In the genomic region with DNA sequence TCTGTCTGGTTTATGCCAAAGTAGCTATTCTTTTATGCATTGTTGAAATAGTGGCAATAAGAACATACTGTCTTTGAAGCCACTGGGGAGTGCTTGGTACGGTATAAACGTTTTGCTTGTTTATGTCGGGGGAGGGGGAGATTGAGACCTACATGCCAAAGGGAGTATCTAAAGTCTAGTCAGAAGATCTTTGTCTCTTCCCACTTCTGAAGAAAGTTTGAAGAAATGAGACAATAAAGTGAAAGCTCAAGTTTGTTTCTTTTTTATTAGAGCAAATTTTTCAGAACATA, we compare ENCODE assay signal across 14 cellular contexts. TPM values are rescaled to one million over a fixed set of nuclear protein-coding genes. Genes with fewer than 3 reads are reported as not detected.
DNase-seq lines count a peak whose midpoint lies in the region; TF ChIP-seq lines count a peak whose summit lies in the region.
"Had no signal": no experiment of that assay in that cellular context is flagged by ENCODE, and none has a peak within 500 bp of the region (broad histone marks: within the 10 kb centered on the region; RNA-seq: fewer than 3 reads in every experiment).

No MANE protein-coding gene starts in this region.

- H3K27me3 Mint-ChIP-seq in T-helper 2 cell treated with Interferon-gamma antibody and Interleukin-4, amounts not matched to agents 5 μg/mL and 100 μg/mL, for 36 hours (ENCODE audit: low read depth) = no peaks in the 10 kb centered on the region

- H3K9me3 Mint-ChIP-seq in T-helper 2 cell treated with Interferon-gamma antibody and Interleukin-4, amounts not matched to agents 5 μg/mL and 100 μg/mL, for 36 hours = no peaks in the 10 kb centered on the region

- peaks cover 54% of the 10 kb centered on the region for H3K4me1 Mint-ChIP-seq in T-helper 2 cell treated with Interferon-gamma antibody and Interleukin-4, amounts not matched to agents 5 μg/mL and 100 μg/mL, for 36 hours (ENCODE audit: low read depth)

- H3K4me3 Mint-ChIP-seq in T-helper 2 cell treated with Interferon-gamma antibody and Interleukin-4, amounts not matched to agents 5 μg/mL and 100 μg/mL, for 36 hours = peak overlapping the region; percentile 75

- intact Hi-C loops in prostate gland (cut with DNase I) (no loop called here), stomach (cut with DNase I; ENCODE audit: low total_unique reads) (no loop called here)

- H3K9me3 ChIP-seq in prostate gland (no peaks in the 10 kb centered on the region), stomach (no peaks in the 10 kb centered on the region)

- WGBS in prostate gland = 22% methylated on average over 3 of the region's 3 CpGs
- 27 to 46% (median 39%) methylated on average over 3 of the region's 3 CpGs for WGBS in stomach, 5 donors

- H3K4me1 ChIP-seq in prostate gland (replicated peaks) (peaks cover 1% of the 10 kb centered on the region), stomach (peaks cover 19 to 66% (median 41%) of the 10 kb centered on the region in 4 donors)

- DNase-seq in NCI-H82 (lab: John Stamatoyannopoulos, UW) (peak; percentile 45), NCI-H82 treated with DMSO at 0.1 percent for 48 hours (lab: John Stamatoyannopoulos, UW; ENCODE audit: unreplicated experiment) (no peak), foreskin melanocyte (peak; percentile 76), prostate gland (ENCODE audit: low spot score) (peak; percentile 17), stomach (no peak), NCI-H1694 treated with DMSO at 0.1 percent for 48 hours (lab: John Stamatoyannopoulos, UW) (no peak), amygdala (lab: John Stamatoyannopoulos, UW) (no peak)
- DNase-seq in T-helper 2 cell treated with Interferon-gamma antibody and Interleukin-4, amounts not matched to agents 5 μg/mL and 100 μg/mL, for 36 hours (ENCODE audit: low spot score) = no peak
- DNase-seq: kidney glomerular epithelial cell; nucleus accumbens; stimulated activated CD4-positive, alpha-beta T cell treated with anti-CD3 and anti-CD28 coated beads, Interleukin-2, amount 100 ng/mL, for 24 hours; stimulated activated naive CD4-positive, alpha-beta T cell treated with Interleukin-2 at 50 U/mL for 16 hours had no signal

- H3K36me3 Mint-ChIP-seq in T-helper 2 cell treated with Interferon-gamma antibody and Interleukin-4, amounts not matched to agents 5 μg/mL and 100 μg/mL, for 36 hours (ENCODE audit: low read depth) = peaks cover 66% of the 10 kb centered on the region

- H3K27ac ChIP-seq in prostate gland = peak overlapping the region in 1 of 2 donors; percentile 64
- H3K27ac ChIP-seq in stomach = peak overlapping the region in 2 of 5 donors; percentile 41 to 63
- H3K27ac ChIP-seq: 22Rv1 had no signal

- no peak for TF ChIP-seq POLR2A in prostate gland (IDR thresholded peaks at IDR 0.05)
- TF ChIP-seq POLR2A in stomach (IDR thresholded peaks at IDR 0.05) = no peak

- no peak for TF ChIP-seq EP300 in stomach (IDR thresholded peaks at IDR 0.05)

- TF ChIP-seq CTCF in prostate gland (IDR thresholded peaks at IDR 0.05) (no peak), stomach (IDR thresholded peaks at IDR 0.05) (no peak)

- H3K27ac Mint-ChIP-seq in T-helper 2 cell treated with Interferon-gamma antibody and Interleukin-4, amounts not matched to agents 5 μg/mL and 100 μg/mL, for 36 hours = peak overlapping the region; percentile 78

- H3K27me3 ChIP-seq in prostate gland (replicated peaks; ENCODE audit: insufficient read depth) (no peaks in the 10 kb centered on the region), stomach (no peaks in the 10 kb centered on the region)
- H3K27me3 ChIP-seq: cardiac muscle cell had no signal

- H3K4me3 ChIP-seq in prostate gland (no peak overlapping the region), stomach (no peak overlapping the region)
- H3K4me3 ChIP-seq: cardiac muscle cell had no signal

- H3K36me3 ChIP-seq in prostate gland = peaks cover 0 to 10% of the 10 kb centered on the region in 2 donors
- H3K36me3 ChIP-seq in stomach = peaks cover 29 to 75% (median 61%) of the 10 kb centered on the region in 4 donors

RNA-seq across cellular contexts. Expression of a gene that starts 6.8 kb away (rescaled TPM):
- total RNA-seq in prostate gland (100 to 1,000 TPM in 1 of 2 donors, 10 to 100 TPM in 1; 55.7 to 108 TPM), stomach (100 to 1,000 TPM in 1 of 5 donors, 10 to 100 TPM in 4; 25.1 to 134 (median 48.1) TPM)
- 10 to 100 TPM; 14.8 to 35.6 (median 28.5) TPM for polyA plus RNA-seq in stomach

RNA-seq across cellular contexts. Expression of a gene that starts 28.3 kb away (rescaled TPM):
- 100 to 1,000 TPM; 310 to 473 TPM for total RNA-seq in prostate gland
- total RNA-seq in stomach = 100 to 1,000 TPM; 104 to 333 (median 166) TPM
- polyA plus RNA-seq in stomach = 100 to 1,000 TPM; 610 to 829 (median 727) TPM

RNA-seq across cellular contexts. Expression of a gene that starts 56.2 kb away (rescaled TPM):
- total RNA-seq in prostate gland = 1 to 10 TPM; 3.5 to 7.7 TPM
- 10 to 100 TPM in 2 of 5 donors, 1 to 10 TPM in 1, not detected in 2; 9.0 to 24.9 (median 14.5) TPM for total RNA-seq in stomach
- polyA plus RNA-seq in stomach = 1 to 10 TPM; 4.3 to 9.3 (median 4.5) TPM
- total RNA-seq: cardiac muscle cell had no signal

Comparison
In these comparisons a context has a peak if more than half of its experiments do, and no peak if none do; other contexts are left out.
1. DNase-seq: peak in NCI-H82 (single experiment), foreskin melanocyte (single experiment) and prostate gland (single experiment); none in NCI-H82 treated with DMSO at 0.1 percent for 48 hours (single experiment), T-helper 2 cell treated with Interferon-gamma antibody and Interleukin-4, amounts not matched to agents 5 μg/mL and 100 μg/mL, for 36 hours (single experiment), stomach (single experiment), NCI-H1694 treated with DMSO at 0.1 percent for 48 hours (single experiment) and amygdala (0 of 56).